ENCODE assay signal across 14 cellular contexts in the genomic region with DNA sequence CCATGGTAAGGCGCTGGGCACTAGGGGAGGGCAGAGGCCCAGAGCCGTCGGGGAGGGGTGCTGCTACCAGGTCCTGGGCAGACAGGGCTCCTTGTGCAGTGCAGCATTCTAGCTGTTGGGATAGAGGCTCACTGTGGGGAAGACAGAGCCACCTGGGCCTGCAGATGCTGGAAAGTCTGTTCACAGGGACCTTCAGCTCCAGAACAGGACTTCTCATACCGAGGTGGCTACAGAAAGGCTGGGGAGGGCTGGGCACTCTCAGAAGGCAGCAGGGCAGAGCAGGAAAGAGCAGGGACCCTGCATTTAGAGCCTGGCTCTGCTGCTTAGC. TPM values are rescaled to one million over a fixed set of nuclear protein-coding genes. Genes with fewer than 3 reads are reported as not detected.
DNase-seq lines count a peak whose midpoint lies in the region; ATAC-seq and TF ChIP-seq lines count a peak whose summit lies in the region.
"Had no signal": no experiment of that assay in that cellular context is flagged by ENCODE, and none has a peak within 500 bp of the region (broad histone marks: within the 10 kb centered on the region; RNA-seq: fewer than 3 reads in every experiment).

No MANE protein-coding gene starts in this region.

- no peaks in the 10 kb centered on the region for H3K27me3 Mint-ChIP-seq in activated naive CD4-positive, alpha-beta T cell treated with anti-CD3 and anti-CD28 coated beads, Interleukin-2, amount 10 ng/mL, durations not matched to agents 7 days and 5 days
- H3K27me3 Mint-ChIP-seq in chondrocyte (ENCODE audit: low read depth): no peaks in the 10 kb centered on the region

- H3K4me3 Mint-ChIP-seq in activated naive CD4-positive, alpha-beta T cell treated with anti-CD3 and anti-CD28 coated beads, Interleukin-2, amount 10 ng/mL, durations not matched to agents 7 days and 5 days: no peak overlapping the region
- H3K4me3 Mint-ChIP-seq in chondrocyte (ENCODE audit: unreplicated experiment): no peak overlapping the region
- H3K4me3 Mint-ChIP-seq in stimulated activated effector memory CD8-positive, alpha-beta T cell treated with anti-CD3 and anti-CD28 coated beads, Interleukin-12 subunit alpha, Interleukin-12 subunit beta, amount 100 ng/mL, for 72 hours: no peak overlapping the region

- peak overlapping the region; percentile 63 for H3K27ac Mint-ChIP-seq in activated naive CD4-positive, alpha-beta T cell treated with anti-CD3 and anti-CD28 coated beads, Interleukin-2, amount 10 ng/mL, durations not matched to agents 7 days and 5 days
- H3K27ac Mint-ChIP-seq in chondrocyte (ENCODE audit: unreplicated experiment): no peak overlapping the region
- H3K27ac Mint-ChIP-seq in stimulated activated effector memory CD8-positive, alpha-beta T cell treated with anti-CD3 and anti-CD28 coated beads, Interleukin-12 subunit alpha, Interleukin-12 subunit beta, amount 100 ng/mL, for 72 hours: peak overlapping the region; percentile 85

- TF ChIP-seq CTCF in RWPE1 (conservative IDR thresholded peaks at IDR 0.05; ENCODE audit: low read depth): no peak
- TF ChIP-seq CTCF in chondrocyte (IDR thresholded peaks at IDR 0.05): no peak

- ATAC-seq in stimulated activated effector memory CD8-positive, alpha-beta T cell treated with anti-CD3 and anti-CD28 coated beads, Interleukin-12 subunit alpha, Interleukin-12 subunit beta, amount 100 ng/mL, for 72 hours: no peak
- no peak for ATAC-seq in HG03025 (IDR thresholded peaks at IDR 0.05; ENCODE audit: low FRiP score, unreplicated experiment)
- no peak for ATAC-seq in HG03196 (IDR thresholded peaks at IDR 0.05; ENCODE audit: unreplicated experiment)
- ATAC-seq in GM21576 (IDR thresholded peaks at IDR 0.05; ENCODE audit: unreplicated experiment): no peak

- DNase-seq in activated naive CD4-positive, alpha-beta T cell treated with anti-CD3 and anti-CD28 coated beads, Interleukin-2, amount 10 ng/mL, durations not matched to agents 7 days and 5 days: no peak
- no peak for DNase-seq in activated naive CD4-positive, alpha-beta T cell (lab: John Stamatoyannopoulos, UW)
- DNase-seq in RWPE1 (ENCODE audit: low spot score) (no peak), chondrocyte (ENCODE audit: low spot score) (peak; percentile 39)
- no peak for DNase-seq in stimulated activated effector memory CD8-positive, alpha-beta T cell treated with anti-CD3 and anti-CD28 coated beads, Interleukin-12 subunit alpha, Interleukin-12 subunit beta, amount 100 ng/mL, for 72 hours (ENCODE audit: low spot score in 2 of 2)
- DNase-seq: KBM-7, NCI-H187 treated with DMSO at 0.1 percent for 48 hours had no signal

- peak overlapping the region; percentile 73 for H3K27ac ChIP-seq in RWPE1
- H3K27ac ChIP-seq: neutrophil, SK-N-MC, thoracic aorta had no signal

- no peaks in the 10 kb centered on the region for H3K9me3 Mint-ChIP-seq in activated naive CD4-positive, alpha-beta T cell treated with anti-CD3 and anti-CD28 coated beads, Interleukin-2, amount 10 ng/mL, durations not matched to agents 7 days and 5 days
- no peaks in the 10 kb centered on the region for H3K9me3 Mint-ChIP-seq in chondrocyte (ENCODE audit: low read depth)
- H3K9me3 Mint-ChIP-seq in stimulated activated effector memory CD8-positive, alpha-beta T cell treated with anti-CD3 and anti-CD28 coated beads, Interleukin-12 subunit alpha, Interleukin-12 subunit beta, amount 100 ng/mL, for 72 hours: no peaks in the 10 kb centered on the region

- H3K36me3 Mint-ChIP-seq in activated naive CD4-positive, alpha-beta T cell treated with anti-CD3 and anti-CD28 coated beads, Interleukin-2, amount 10 ng/mL, durations not matched to agents 7 days and 5 days: peaks cover 32% of the 10 kb centered on the region
- H3K36me3 Mint-ChIP-seq in chondrocyte (ENCODE audit: low read depth): peaks cover 13% of the 10 kb centered on the region
- peaks cover 66% of the 10 kb centered on the region for H3K36me3 Mint-ChIP-seq in stimulated activated effector memory CD8-positive, alpha-beta T cell treated with anti-CD3 and anti-CD28 coated beads, Interleukin-12 subunit alpha, Interleukin-12 subunit beta, amount 100 ng/mL, for 72 hours

- POLR2A ChIA-PET in RWPE1 (lab: Yijun Ruan, JAX; ENCODE audit: low non-redundant PET): no interaction called here

- CTCF ChIA-PET in activated naive CD4-positive, alpha-beta T cell treated with anti-CD3 and anti-CD28 coated beads, Interleukin-2, amount 10 ng/mL, durations not matched to agents 7 days and 5 days (lab: Charles Lee): no interaction called here
- CTCF ChIA-PET in RWPE1 (lab: Yijun Ruan, JAX): interaction anchor here (1.4 kb wide), 1 partner anchor 7 kb away, joined by 4 read pairs; a partner anchor contains a TSS

- H3K4me1 Mint-ChIP-seq in activated naive CD4-positive, alpha-beta T cell treated with anti-CD3 and anti-CD28 coated beads, Interleukin-2, amount 10 ng/mL, durations not matched to agents 7 days and 5 days: peaks cover 38% of the 10 kb centered on the region
- H3K4me1 Mint-ChIP-seq in chondrocyte (ENCODE audit: low read depth): peaks cover 8% of the 10 kb centered on the region
- H3K4me1 Mint-ChIP-seq in stimulated activated effector memory CD8-positive, alpha-beta T cell treated with anti-CD3 and anti-CD28 coated beads, Interleukin-12 subunit alpha, Interleukin-12 subunit beta, amount 100 ng/mL, for 72 hours: peaks cover 57% of the 10 kb centered on the region

RNA-seq across cellular contexts. Expression of a gene that starts 7.5 kb away (rescaled TPM):
- 22.8 to 34.1 TPM (median 24.5 TPM) in 3 replicates for total RNA-seq in chondrocyte

RNA-seq across cellular contexts. Expression of a gene that starts 21.5 kb away (rescaled TPM):
- total RNA-seq in chondrocyte: 0.07 TPM in 1 of 3 replicates, not detected in the others
- total RNA-seq: Daoy, thoracic aorta had no signal

RNA-seq across cellular contexts. Expression of a gene that starts 39.7 kb away (rescaled TPM):
- 17.5 to 36.6 TPM (median 19.8 TPM) in 3 replicates for total RNA-seq in chondrocyte

RNA-seq across cellular contexts. Expression of a gene that starts 50.7 kb away (rescaled TPM):
- 42.2 to 43.9 TPM (median 42.7 TPM) in 3 replicates for total RNA-seq in chondrocyte
